Comparison of ENCODE assay signal across 13 cellular contexts in genomic region chr22:40263191-40263590, GRCh38.
A peak's percentile ranks its signal among the peaks of the same experiment; 100 is the strongest.
DNase-seq lines count a peak whose midpoint lies in the region; ATAC-seq, FAIRE-seq and TF ChIP-seq lines count a peak whose summit lies in the region.
"Had no signal": no experiment of that assay in that cellular context is flagged by ENCODE, and none has a peak within 500 bp of the region (broad histone marks: within the 10 kb centered on the region; RNA-seq: fewer than 3 reads in every experiment).

No MANE protein-coding gene starts in this region.

- H2AFZ ChIP-seq in HepG2 (ENCODE audit: low read length) = no peak overlapping the region

- TF ChIP-seq RAD21 in liver (IDR thresholded peaks at IDR 0.05) (peak in 1 of 2 donors; percentile 16), HepG2 (CRISPR knock-in tag; IDR thresholded peaks at IDR 0.05) (no peak)

- H3K27ac Mint-ChIP-seq in activated CD8-positive, alpha-beta T cell treated with anti-CD3 and anti-CD28 coated beads, Interleukin-2, amount 10 ng/mL, durations not matched to agents 7 days and 5 days = peak overlapping the region; percentile 78
- H3K27ac Mint-ChIP-seq: activated naive CD4-positive, alpha-beta T cell treated with anti-CD3 and anti-CD28 coated beads for 36 hours had no signal

- H3K36me3 Mint-ChIP-seq in activated CD8-positive, alpha-beta T cell treated with anti-CD3 and anti-CD28 coated beads, Interleukin-2, amount 10 ng/mL, durations not matched to agents 7 days and 5 days (ENCODE audit: low read depth) = peaks cover 69% of the 10 kb centered on the region

- TF ChIP-seq EP300 in HepG2 (IDR thresholded peaks at IDR 0.05; ENCODE audit: low read depth in 2 of 2, low read length in 2 of 2) (no peak), HepG2 (CRISPR knock-in tag; IDR thresholded peaks at IDR 0.05; ENCODE audit: borderline replicate concordance) (no peak), stomach (IDR thresholded peaks at IDR 0.05) (no peak)

- H3K9me3 ChIP-seq in liver (ENCODE audit: control insufficient read depth in 4 of 4, low read length in 3 of 4) = no peaks in the 10 kb centered on the region
- no peaks in the 10 kb centered on the region for H3K9me3 ChIP-seq in HepG2 (ENCODE audit: low read length)
- H3K9me3 ChIP-seq in right cardiac atrium (ENCODE audit: control insufficient read depth, low read length) = no peaks in the 10 kb centered on the region
- no peaks in the 10 kb centered on the region for H3K9me3 ChIP-seq in stomach

- DNase-seq in HepG2 (ENCODE audit: low spot score) = no peak
- no peak for DNase-seq in activated CD8-positive, alpha-beta T cell treated with anti-CD3 and anti-CD28 coated beads, Interleukin-2, amount 10 ng/mL, durations not matched to agents 7 days and 5 days
- DNase-seq in right cardiac atrium = peak; percentile 66 to 79 (median 74)
- peak; percentile 46 for DNase-seq in stomach
- DNase-seq in COLO668 (lab: John Stamatoyannopoulos, UW; ENCODE audit: unreplicated experiment) = no peak
- DNase-seq in middle frontal gyrus (ENCODE audit: extremely low spot score, low spot score) = no peak
- no peak for DNase-seq in SW 1271 (lab: John Stamatoyannopoulos, UW)
- DNase-seq: activated CD4-positive, CD25-positive, alpha-beta regulatory T cell treated with anti-CD3 and anti-CD28 coated beads, Interleukin-2, amount 50 U/mL, for 72 hours; activated naive CD4-positive, alpha-beta T cell treated with anti-CD3 and anti-CD28 coated beads for 36 hours; cortex of kidney; NCI-H510A; SHP77 had no signal

- 0 out of 2 replicates have a peak, but pooled peaks cover under 1% of the 10 kb centered on the region for H4K20me1 ChIP-seq in HepG2 (ENCODE audit: insufficient read depth, low read length)

- intact Hi-C loops in HepG2 (cut with micrococcal nuclease; ENCODE audit: unreplicated experiment) (no loop called here), right cardiac atrium (cut with DNase I) (no loop called here), stomach (cut with DNase I; ENCODE audit: low total_unique reads) (no loop called here)

- H3K27ac ChIP-seq in liver (ENCODE audit: low read depth in 1 of 2, low read length in 2 of 2) (peak overlapping the region in 1 of 2 donors; percentile 23), HepG2 (ENCODE audit: extremely low read length, insufficient read depth, low read length) (no peak overlapping the region), right cardiac atrium (ENCODE audit: low read length) (no peak overlapping the region), stomach (peak overlapping the region in 2 of 5 donors; percentile 18 to 60)

- H3K27me3 ChIP-seq in liver (ENCODE audit: control insufficient read depth in 4 of 4, insufficient read depth in 4 of 4, low read length in 3 of 4) = no peaks in the 10 kb centered on the region
- no peaks in the 10 kb centered on the region for H3K27me3 ChIP-seq in HepG2 (ENCODE audit: control insufficient read depth in 1 of 2, insufficient read depth in 2 of 2, low read length in 2 of 2)
- H3K27me3 ChIP-seq in right cardiac atrium (ENCODE audit: control insufficient read depth, insufficient read depth) = no peaks in the 10 kb centered on the region
- no peaks in the 10 kb centered on the region for H3K27me3 ChIP-seq in stomach

- H3K27me3 Mint-ChIP-seq in activated CD8-positive, alpha-beta T cell treated with anti-CD3 and anti-CD28 coated beads, Interleukin-2, amount 10 ng/mL, durations not matched to agents 7 days and 5 days (ENCODE audit: low read depth) = no peaks in the 10 kb centered on the region

- H3K4me3 Mint-ChIP-seq in activated CD8-positive, alpha-beta T cell treated with anti-CD3 and anti-CD28 coated beads, Interleukin-2, amount 10 ng/mL, durations not matched to agents 7 days and 5 days = no peak overlapping the region
- H3K4me3 Mint-ChIP-seq: activated naive CD4-positive, alpha-beta T cell treated with anti-CD3 and anti-CD28 coated beads for 36 hours had no signal

- H3K36me3 ChIP-seq in liver (ENCODE audit: control insufficient read depth in 4 of 4, insufficient read depth in 3 of 4, low read depth in 1 of 4, low read length in 3 of 4) (peaks cover 3 to 36% (median 14%) of the 10 kb centered on the region in 4 donors), HepG2 (replicated peaks in 1 of 2; ENCODE audit: control insufficient read depth in 1 of 2, insufficient read depth in 2 of 2, low read length in 2 of 2) (peaks cover 21 to 50% of the 10 kb centered on the region in 2 experiments), stomach (peaks cover 14 to 69% (median 63%) of the 10 kb centered on the region in 4 donors)

- no peak overlapping the region for H3K4me2 ChIP-seq in HepG2 (ENCODE audit: low read depth, low read length)

- H3K4me1 Mint-ChIP-seq in activated CD8-positive, alpha-beta T cell treated with anti-CD3 and anti-CD28 coated beads, Interleukin-2, amount 10 ng/mL, durations not matched to agents 7 days and 5 days (ENCODE audit: low read depth) = peaks cover 49% of the 10 kb centered on the region

- no peak for FAIRE-seq in HepG2 (lab: Jason Lieb, UNC)

- H3K9ac ChIP-seq in liver (ENCODE audit: low read depth in 1 of 2, low read length in 2 of 2) (no peak overlapping the region), HepG2 (ENCODE audit: insufficient read depth, low read depth, low read length) (no peak overlapping the region)

- CTCF ChIA-PET in HepG2 (lab: Yijun Ruan, JAX; ENCODE audit: low intra/inter-chr PET ratio, low total read pairs) = no interaction called here
- CTCF ChIA-PET in activated CD8-positive, alpha-beta T cell treated with anti-CD3 and anti-CD28 coated beads, Interleukin-2, amount 10 ng/mL, durations not matched to agents 7 days and 5 days (lab: Charles Lee) = interaction anchor here (1.5 kb wide), 1 partner anchor 85 kb away, joined by 3 read pairs; no protein-coding TSS in a partner anchor

- no TSS peak for BruUV-seq in HepG2 (replicated peaks; lab: Mats Ljungman, UMichigan)

- peaks cover 5% of the 10 kb centered on the region for H3K79me2 ChIP-seq in HepG2 (ENCODE audit: insufficient read depth, low read length)

- in situ Hi-C loops in HepG2 (cut with HindIII; ENCODE audit: extremely low pct_ligation_motif_present, low pct_unique_long_range_greater_than_20kb) = no loop called here

- H3K4me1 ChIP-seq in liver (ENCODE audit: control insufficient read depth in 4 of 4, insufficient read depth in 4 of 4, low read length in 3 of 4) (peaks cover 0 to 7% (median 5%) of the 10 kb centered on the region in 4 donors), HepG2 (ENCODE audit: insufficient read depth, low read length) (peaks cover 6% of the 10 kb centered on the region), right cardiac atrium (ENCODE audit: control insufficient read depth, insufficient read depth, low read length) (peaks cover 6% of the 10 kb centered on the region), stomach (peaks cover 8 to 45% (median 19%) of the 10 kb centered on the region in 4 donors)

- WGBS in liver = 69% methylated on average over 7 of the region's 7 CpGs
- 95% methylated on average over 7 of the region's 7 CpGs for WGBS in HepG2 (ENCODE audit: low lambda C conversion rate)
- 41% methylated on average over 7 of the region's 7 CpGs for WGBS in right cardiac atrium
- 51 to 66% (median 62%) methylated on average over 7 of the region's 7 CpGs for WGBS in stomach, 5 donors

- no peak for TF ChIP-seq CTCF in liver (IDR thresholded peaks at IDR 0.05; ENCODE audit: low read depth, low read length, missing input control)
- no peak for TF ChIP-seq CTCF in HepG2 (CRISPR knock-in tag; IDR thresholded peaks at IDR 0.05)
- no peak for TF ChIP-seq CTCF in stomach (IDR thresholded peaks at IDR 0.05)

- TF ChIP-seq POLR2A in HepG2 (IDR thresholded peaks at IDR 0.05; ENCODE audit: insufficient read depth in 1 of 2, low read depth in 2 of 2, low read length in 2 of 2) = no peak
- no peak for TF ChIP-seq POLR2A in stomach (IDR thresholded peaks at IDR 0.05)

- POLR2A ChIA-PET in HepG2 (lab: Yijun Ruan, JAX) = no interaction called here
- POLR2A ChIA-PET in activated CD8-positive, alpha-beta T cell treated with anti-CD3 and anti-CD28 coated beads, Interleukin-2, amount 10 ng/mL, durations not matched to agents 7 days and 5 days (lab: Charles Lee) = no interaction called here

- H3K4me3 ChIP-seq in liver (ENCODE audit: low read depth in 1 of 3, low read length in 3 of 3) = no peak overlapping the region
- H3K4me3 ChIP-seq in HepG2 (replicated peaks in 1 of 3; ENCODE audit: insufficient read depth in 1 of 3, low read depth in 2 of 3, low read length in 3 of 3) = no peak overlapping the region
- no peak overlapping the region for H3K4me3 ChIP-seq in right cardiac atrium (ENCODE audit: low read length)
- H3K4me3 ChIP-seq in stomach = no peak overlapping the region

- no peaks in the 10 kb centered on the region for H3K9me3 Mint-ChIP-seq in activated CD8-positive, alpha-beta T cell treated with anti-CD3 and anti-CD28 coated beads, Interleukin-2, amount 10 ng/mL, durations not matched to agents 7 days and 5 days (ENCODE audit: insufficient read depth)
- H3K9me3 Mint-ChIP-seq: activated naive CD4-positive, alpha-beta T cell treated with anti-CD3 and anti-CD28 coated beads for 36 hours had no signal

- ATAC-seq in HepG2 (no peak), right cardiac atrium (peak; percentile 86 to 95)
- ATAC-seq in activated CD8-positive, alpha-beta T cell treated with anti-CD3 and anti-CD28 coated beads, Interleukin-2, amount 10 ng/mL, durations not matched to agents 7 days and 5 days = peak; percentile 66

TF ChIP-seq in HepG2, 621 proteins besides CTCF, POLR2A, EP300 and RAD21 (continues in another document):
- TF ChIP-seq ZNF572 (CRISPR knock-in tag; IDR thresholded peaks at IDR 0.05) = no peak
- no peak for TF ChIP-seq RBM39 (IDR thresholded peaks at IDR 0.05; ENCODE audit: low read depth, low read length, poor library complexity, severe bottlenecking)
- TF ChIP-seq ZNF234 (CRISPR knock-in tag; conservative IDR thresholded peaks at IDR 0.05) = no peak
- TF ChIP-seq ATF1 (CRISPR knock-in tag; IDR thresholded peaks at IDR 0.05) = no peak
- no peak for TF ChIP-seq MTF2 (CRISPR knock-in tag; IDR thresholded peaks at IDR 0.05; ENCODE audit: borderline replicate concordance)
- TF ChIP-seq ZNF713 (CRISPR knock-in tag; IDR thresholded peaks at IDR 0.05) = no peak
- TF ChIP-seq, protein P1, sequence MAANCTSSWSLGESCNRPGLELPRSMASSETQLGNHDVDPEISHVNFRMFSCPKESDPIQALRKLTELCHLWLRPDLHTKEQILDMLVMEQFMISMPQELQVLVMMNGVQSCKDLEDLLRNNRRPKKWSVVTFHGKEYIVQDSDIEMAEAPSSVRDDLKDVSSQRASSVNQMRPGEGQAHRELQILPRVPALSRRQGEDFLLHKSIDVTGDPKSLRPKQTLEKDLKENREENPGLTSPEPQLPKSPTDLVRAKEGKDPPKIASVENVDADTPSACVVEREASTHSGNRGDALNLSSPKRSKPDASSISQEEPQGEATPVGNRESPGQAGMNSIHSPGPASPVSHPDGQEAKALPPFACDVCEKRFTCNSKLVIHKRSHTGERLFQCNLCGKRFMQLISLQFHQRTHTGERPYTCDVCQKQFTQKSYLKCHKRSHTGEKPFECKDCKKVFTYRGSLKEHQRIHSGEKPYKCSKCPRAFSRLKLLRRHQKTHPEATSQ (CRISPR knock-in tag; IDR thresholded peaks at IDR 0.05; ENCODE audit: borderline replicate concordance) = no peak
- TF ChIP-seq SMAD1 (CRISPR knock-in tag; IDR thresholded peaks at IDR 0.05; ENCODE audit: borderline replicate concordance, low read depth) = no peak

Comparison
In these comparisons a context has a peak if more than half of its experiments do, and no peak if none do; other contexts are left out.
1. DNase-seq: peak in right cardiac atrium (3 of 3) and stomach (single experiment); none in HepG2 (single experiment), activated CD8-positive, alpha-beta T cell treated with anti-CD3 and anti-CD28 coated beads, Interleukin-2, amount 10 ng/mL, durations not matched to agents 7 days and 5 days (single experiment), COLO668 (single experiment), middle frontal gyrus (single experiment) and SW 1271 (0 of 2).